ENCODE assay signal across 18 cellular contexts in genomic region chr15:81288616-81289015, GRCh38. TPM values are rescaled to one million over a fixed set of nuclear protein-coding genes. Genes with fewer than 3 reads are reported as not detected.
A peak's percentile ranks its signal among the peaks of the same experiment; 100 is the strongest.
DNase-seq lines count a peak whose midpoint lies in the region; ATAC-seq, FAIRE-seq and TF ChIP-seq lines count a peak whose summit lies in the region.
"Had no signal": no experiment of that assay in that cellular context is flagged by ENCODE, and none has a peak within 500 bp of the region (broad histone marks: within the 10 kb centered on the region; RNA-seq: fewer than 3 reads in every experiment).

No MANE protein-coding gene starts in this region.

- POLR2A ChIA-PET in CD4-positive, alpha-beta memory T cell (lab: Charles Lee; ENCODE audit: partially characterized antibody): interaction anchor here (17.3 kb wide), 1 partner anchor 21 kb away, joined by 702 read pairs; no protein-coding TSS in a partner anchor
- POLR2A ChIA-PET in naive thymus-derived CD4-positive, alpha-beta T cell (lab: Charles Lee): interaction anchor here (14.7 kb wide), 1 partner anchor 16 kb away, joined by 516 read pairs; no protein-coding TSS in a partner anchor

- no peaks in the 10 kb centered on the region for H3K9me3 Mint-ChIP-seq in CD4-positive, alpha-beta memory T cell
- H3K9me3 Mint-ChIP-seq in naive thymus-derived CD4-positive, alpha-beta T cell: peaks cover 0 to 8% (median 0%) of the 10 kb centered on the region in 11 donors
- H3K9me3 Mint-ChIP-seq: GM23338 had no signal

- CTCF ChIA-PET in CD4-positive, alpha-beta memory T cell (lab: Charles Lee; ENCODE audit: partially characterized antibody): no interaction called here
- CTCF ChIA-PET in naive thymus-derived CD4-positive, alpha-beta T cell (lab: Charles Lee): no interaction called here

- DNase-seq in CD4-positive, alpha-beta memory T cell: no peak
- DNase-seq in T-helper 17 cell (no peak), SK-N-DZ (ENCODE audit: low spot score) (no peak), heart left ventricle (no peak), D721Med (ENCODE audit: insufficient read length, low spot score) (no peak)
- DNase-seq in naive thymus-derived CD4-positive, alpha-beta T cell: no peak
- DNase-seq: MV-4-11; NCI-H1436; NCI-H2029; NCI-H2171; NCI-H69; NK-92 treated with Interleukin-12 subunit alpha and Interleukin-12 subunit beta, amount 100 ng/mL, for 24 hours; RPMI8226; SIG-M5 had no signal

- intact Hi-C loops in CD4-positive, alpha-beta memory T cell (cut with micrococcal nuclease): loop anchor here (5.0 kb wide), 1 partner anchor 34 kb away; the partner anchor contains the start of gene STARD5
- intact Hi-C loops in naive thymus-derived CD4-positive, alpha-beta T cell (cut with micrococcal nuclease): no loop called here
- intact Hi-C loops in heart left ventricle (cut with DNase I): no loop called here

- H3K27ac Mint-ChIP-seq in CD4-positive, alpha-beta memory T cell: peak overlapping the region in 6 of 7 donors; percentile 5 to 93 (median 62)
- peak overlapping the region; percentile 83 for H3K27ac Mint-ChIP-seq in T-helper 17 cell
- peak overlapping the region in 8 of 9 donors; percentile 95 to 99 (median 97) for H3K27ac Mint-ChIP-seq in naive thymus-derived CD4-positive, alpha-beta T cell
- H3K27ac Mint-ChIP-seq: GM23338 had no signal

- no peaks in the 10 kb centered on the region for H3K36me3 ChIP-seq in BLaER1 treated with 17β-estradiol and CSF1 and Interleukin-3, amounts not matched to agents 10 nM and 100 nM
- H3K36me3 ChIP-seq in CD4-positive, alpha-beta memory T cell (ENCODE audit: insufficient read depth, low read length): no peaks in the 10 kb centered on the region
- H3K36me3 ChIP-seq in naive thymus-derived CD4-positive, alpha-beta T cell (ENCODE audit: control insufficient read depth in 2 of 3, insufficient read depth in 3 of 3, low read length in 3 of 3): no peaks in the 10 kb centered on the region
- peaks cover 0 to 53% (median 0%) of the 10 kb centered on the region in 9 donors for H3K36me3 ChIP-seq in heart left ventricle

- peaks cover 0 to 33% (median 0%) of the 10 kb centered on the region in 11 experiments; a peak in 5 of 22 replicates for H3K9me3 ChIP-seq in BLaER1 treated with 17β-estradiol and CSF1 and Interleukin-3, amounts not matched to agents 10 nM and 100 nM (replicated peaks in 1 of 11)
- H3K9me3 ChIP-seq in CD4-positive, alpha-beta memory T cell (ENCODE audit: control insufficient read depth in 1 of 2, low read length in 2 of 2): no peaks in the 10 kb centered on the region
- H3K9me3 ChIP-seq in T-helper 17 cell (ENCODE audit: control insufficient read depth, low read length, poor library complexity, severe bottlenecking) (no peaks in the 10 kb centered on the region), heart left ventricle (no peaks in the 10 kb centered on the region)
- H3K9me3 ChIP-seq in naive thymus-derived CD4-positive, alpha-beta T cell (ENCODE audit: control insufficient read depth in 2 of 3, low read length in 3 of 3): no peaks in the 10 kb centered on the region

- WGBS in heart left ventricle, 4 donors: 83 to 91% (median 90%) methylated on average over 8 of the region's 8 CpGs

- no peaks in the 10 kb centered on the region for H3K27me3 ChIP-seq in BLaER1 treated with 17β-estradiol and CSF1 and Interleukin-3, amounts not matched to agents 10 nM and 100 nM
- no peaks in the 10 kb centered on the region for H3K27me3 ChIP-seq in CD4-positive, alpha-beta memory T cell (ENCODE audit: insufficient read depth, low read length)
- no peaks in the 10 kb centered on the region for H3K27me3 ChIP-seq in naive thymus-derived CD4-positive, alpha-beta T cell (ENCODE audit: control insufficient read depth in 2 of 2, insufficient read depth in 2 of 2, low read length in 2 of 2)
- H3K27me3 ChIP-seq in heart left ventricle: no peaks in the 10 kb centered on the region

- peaks cover 0 to 2% of the 10 kb centered on the region in 2 donors for H3K36me3 Mint-ChIP-seq in CD4-positive, alpha-beta memory T cell
- H3K36me3 Mint-ChIP-seq in T-helper 17 cell (ENCODE audit: low read depth): no peaks in the 10 kb centered on the region
- H3K36me3 Mint-ChIP-seq in naive thymus-derived CD4-positive, alpha-beta T cell: peaks cover 0 to 17% (median 4%) of the 10 kb centered on the region in 5 donors

- H3K4me1 Mint-ChIP-seq in CD4-positive, alpha-beta memory T cell: peaks cover 65 to 96% (median 82%) of the 10 kb centered on the region in 4 donors
- H3K4me1 Mint-ChIP-seq in T-helper 17 cell: peaks cover 62% of the 10 kb centered on the region
- H3K4me1 Mint-ChIP-seq in naive thymus-derived CD4-positive, alpha-beta T cell: peaks cover 62 to 98% (median 94%) of the 10 kb centered on the region in 7 donors

- no peak for TF ChIP-seq POLR2A in heart left ventricle (IDR thresholded peaks at IDR 0.05)

- peak overlapping the region; percentile 77 to 88 (median 78); a peak in 21 of 22 replicates for H3K4me2 ChIP-seq in BLaER1 treated with 17β-estradiol and CSF1 and Interleukin-3, amounts not matched to agents 10 nM and 100 nM
- H3K4me2 ChIP-seq: GM23338 had no signal

- no peaks in the 10 kb centered on the region for H4K20me1 ChIP-seq in BLaER1 treated with 17β-estradiol and CSF1 and Interleukin-3, amounts not matched to agents 10 nM and 100 nM

- H3K4me1 ChIP-seq in BLaER1 treated with 17β-estradiol and CSF1 and Interleukin-3, amounts not matched to agents 10 nM and 100 nM: peaks cover 72 to 94% (median 81%) of the 10 kb centered on the region in 10 experiments
- peaks cover 94% of the 10 kb centered on the region for H3K4me1 ChIP-seq in CD4-positive, alpha-beta memory T cell (ENCODE audit: insufficient read depth, low read length)
- H3K4me1 ChIP-seq in naive thymus-derived CD4-positive, alpha-beta T cell (ENCODE audit: control insufficient read depth in 2 of 2, insufficient read depth in 2 of 2, low read length in 2 of 2): peaks cover 77 to 94% of the 10 kb centered on the region in 2 donors
- peaks cover 0 to 50% (median 1%) of the 10 kb centered on the region in 12 donors for H3K4me1 ChIP-seq in heart left ventricle

- peak overlapping the region in 4 of 8 donors; percentile 8 to 59 (median 36) for H3K4me3 Mint-ChIP-seq in CD4-positive, alpha-beta memory T cell
- H3K4me3 Mint-ChIP-seq in T-helper 17 cell: no peak overlapping the region
- peak overlapping the region in 8 of 10 donors; percentile 1 to 82 (median 29) for H3K4me3 Mint-ChIP-seq in naive thymus-derived CD4-positive, alpha-beta T cell
- H3K4me3 Mint-ChIP-seq: GM23338 had no signal

- H3K27me3 Mint-ChIP-seq in CD4-positive, alpha-beta memory T cell: no peaks in the 10 kb centered on the region
- H3K27me3 Mint-ChIP-seq in T-helper 17 cell: no peaks in the 10 kb centered on the region
- no peaks in the 10 kb centered on the region for H3K27me3 Mint-ChIP-seq in naive thymus-derived CD4-positive, alpha-beta T cell

- no peak for TF ChIP-seq CTCF in heart left ventricle (IDR thresholded peaks at IDR 0.05)
- TF ChIP-seq CTCF in D721Med (IDR thresholded peaks at IDR 0.05; ENCODE audit: insufficient read depth, missing control alignments): no peak

- peak overlapping the region in 4 of 11 experiments; percentile 12 to 83 (median 48); a peak in 4 of 22 replicates for H3K27ac ChIP-seq in BLaER1 treated with 17β-estradiol and CSF1 and Interleukin-3, amounts not matched to agents 10 nM and 100 nM
- H3K27ac ChIP-seq in CD4-positive, alpha-beta memory T cell (ENCODE audit: low read depth, low read length): no peak overlapping the region
- H3K27ac ChIP-seq in naive thymus-derived CD4-positive, alpha-beta T cell (ENCODE audit: low read depth, low read length): peak overlapping the region; percentile 72
- H3K27ac ChIP-seq in heart left ventricle: no peak overlapping the region

- H3K4me3 ChIP-seq in BLaER1 treated with 17β-estradiol and CSF1 and Interleukin-3, amounts not matched to agents 10 nM and 100 nM: no peak overlapping the region
- H3K4me3 ChIP-seq in CD4-positive, alpha-beta memory T cell (ENCODE audit: low read length in 2 of 2): no peak overlapping the region
- H3K4me3 ChIP-seq in naive thymus-derived CD4-positive, alpha-beta T cell (ENCODE audit: low read length): no peak overlapping the region
- H3K4me3 ChIP-seq in heart left ventricle: no peak overlapping the region
- H3K4me3 ChIP-seq: GM23338, K562 had no signal

- no peak for FAIRE-seq in D721Med (lab: Jason Lieb, UNC)

- no peak overlapping the region for H3K9ac ChIP-seq in BLaER1 treated with 17β-estradiol and CSF1 and Interleukin-3, amounts not matched to agents 10 nM and 100 nM

- no peak for ATAC-seq in T-helper 17 cell
- ATAC-seq in naive thymus-derived CD4-positive, alpha-beta T cell: no peak
- no peak for ATAC-seq in heart left ventricle
- ATAC-seq: GM23338, HCT116, K562 had no signal

RNA-seq across cellular contexts. Expression of gene STARD5, which starts 35.3 kb away (rescaled TPM):
- total RNA-seq in CD4-positive, alpha-beta memory T cell: 1 to 10 TPM; 5.0 to 8.0 TPM
- polyA plus RNA-seq in CD4-positive, alpha-beta memory T cell: 1 to 10 TPM; 1.9 to 3.9 TPM
- total RNA-seq in T-helper 17 cell (1 to 10 TPM; 4.3 to 4.6 TPM), heart left ventricle (1 to 10 TPM in 7 of 9 donors, under 1 TPM in 2; 0.49 to 3.0 (median 1.4) TPM)
- total RNA-seq in naive thymus-derived CD4-positive, alpha-beta T cell: 10 to 100 TPM in 3 of 5 experiments, 1 to 10 TPM in 2; 5.0 to 11.7 (median 10.1) TPM
- 10 to 100 TPM in 1 of 2 donors, 1 to 10 TPM in 1; 5.2 to 13.5 TPM for polyA plus RNA-seq in naive thymus-derived CD4-positive, alpha-beta T cell
- polyA plus RNA-seq in SK-N-DZ (2014; cell fraction: cytosol; rRNA removed): 0.50 and 1.0 TPM in 2 replicates
- 1.0 and 1.8 TPM in 2 replicates for polyA plus RNA-seq in SK-N-DZ (2014; cell fraction: nucleus; rRNA removed)
- polyA plus RNA-seq in heart left ventricle: 1 to 10 TPM; 1.4 to 3.7 TPM
